ENCODE assay signal across 1 cellular context in genomic region chr3:53883008-53883407, GRCh38.
TF ChIP-seq lines count a peak whose summit lies in the region.

No MANE protein-coding gene starts in this region.

TF ChIP-seq in GM12878, 131 proteins besides CTCF, POLR2A, EP300 and RAD21:
- TF ChIP-seq ZSCAN29 (IDR thresholded peaks at IDR 0.05) (no peak), MYC (IDR thresholded peaks at IDR 0.05; ENCODE audit: insufficient read depth, insufficient read length, insufficient replicate concordance, low read length, severe bottlenecking) (no peak), HDAC2 (IDR thresholded peaks at IDR 0.05) (no peak), HCFC1 (IDR thresholded peaks at IDR 0.05; ENCODE audit: low read length) (no peak), E4F1 (IDR thresholded peaks at IDR 0.05; ENCODE audit: borderline replicate concordance, partially characterized antibody) (no peak), LARP7 (IDR thresholded peaks at IDR 0.05) (no peak), BHLHE40 (IDR thresholded peaks at IDR 0.05; ENCODE audit: borderline replicate concordance in 1 of 2, low read depth in 2 of 2, low read length in 1 of 2) (no peak), PAX8 (IDR thresholded peaks at IDR 0.05) (no peak), ZNF217 (IDR thresholded peaks at IDR 0.05) (no peak), SUZ12 (IDR thresholded peaks at IDR 0.05; ENCODE audit: unreplicated experiment) (no peak), SREBF2 (IDR thresholded peaks at IDR 0.05; ENCODE audit: low read length) (no peak), GATAD2B (conservative IDR thresholded peaks at IDR 0.05; ENCODE audit: low read depth) (no peak), STAT3 (IDR thresholded peaks at IDR 0.05; ENCODE audit: low read depth, low read length) (no peak), BCLAF1 (IDR thresholded peaks at IDR 0.05) (no peak), CEBPB (IDR thresholded peaks at IDR 0.05; ENCODE audit: borderline replicate concordance in 1 of 2, low read depth in 2 of 2, low read length in 2 of 2) (no peak), NR2C2 (IDR thresholded peaks at IDR 0.05; ENCODE audit: borderline replicate concordance, control insufficient read depth, insufficient read length, low read depth) (no peak), SRF (IDR thresholded peaks at IDR 0.05; ENCODE audit: low read depth in 2 of 2, low read length in 2 of 2) (no peak)
